ENCODE assay signal across 23 cellular contexts in genomic region chr18:31750259-31750658, GRCh38. TPM values are rescaled to one million over a fixed set of nuclear protein-coding genes. Genes with fewer than 3 reads are reported as not detected.
DNase-seq lines count a peak whose midpoint lies in the region; ATAC-seq, FAIRE-seq and TF ChIP-seq lines count a peak whose summit lies in the region.
"Had no signal": no experiment of that assay in that cellular context is flagged by ENCODE, and none has a peak within 500 bp of the region (broad histone marks: within the 10 kb centered on the region; RNA-seq: fewer than 3 reads in every experiment).

No MANE protein-coding gene starts in this region.

- no peaks in the 10 kb centered on the region for H3K36me3 ChIP-seq in IMR-90 (ENCODE audit: control insufficient read depth, insufficient read depth, low read length)
- no peaks in the 10 kb centered on the region for H3K36me3 ChIP-seq in K562 (ENCODE audit: control insufficient read depth, insufficient read depth, low read length)
- no peaks in the 10 kb centered on the region for H3K36me3 ChIP-seq in neural cell (ENCODE audit: insufficient read depth, low read length)
- no peaks in the 10 kb centered on the region for H3K36me3 ChIP-seq in WERI-Rb-1
- no peaks in the 10 kb centered on the region for H3K36me3 ChIP-seq in MG63

- BruUV-seq in IMR-90 (replicated peaks; lab: Mats Ljungman, UMichigan) (no TSS peak), K562 (replicated peaks; lab: Mats Ljungman, UMichigan) (no TSS peak)

- H4K91ac ChIP-seq in IMR-90 (ENCODE audit: insufficient read depth, low read depth, low read length), result no peak overlapping the region

- H4K20me1 ChIP-seq in IMR-90 (ENCODE audit: insufficient read depth, low read length), result no peaks in the 10 kb centered on the region
- H4K20me1 ChIP-seq in K562 (replicated peaks; ENCODE audit: control insufficient read depth, insufficient read depth, low read length), result no peaks in the 10 kb centered on the region
- H4K20me1 ChIP-seq in neural cell (ENCODE audit: insufficient read depth), result no peaks in the 10 kb centered on the region

- TF ChIP-seq EP300 in A549 (IDR thresholded peaks at IDR 0.05) (no peak), K562 (IDR thresholded peaks at IDR 0.05; ENCODE audit: low read length) (no peak), neural cell (conservative IDR thresholded peaks at IDR 0.05; ENCODE audit: poor library complexity, severe bottlenecking) (no peak)

- H2AFZ ChIP-seq in IMR-90 (replicated peaks; ENCODE audit: low read length, poor library complexity), result no peak overlapping the region
- no peak overlapping the region for H2AFZ ChIP-seq in K562 (ENCODE audit: low read depth, low read length)
- H2AFZ ChIP-seq in neural cell (ENCODE audit: low read depth, low read length), result no peak overlapping the region
- H2AFZ ChIP-seq: GM23338 had no signal

- no peak for TF ChIP-seq RAD21 in A549 (conservative IDR thresholded peaks at IDR 0.05 in 1 of 2, IDR thresholded peaks at IDR 0.05 in 1 of 2)
- TF ChIP-seq RAD21 in IMR-90 (IDR thresholded peaks at IDR 0.05; ENCODE audit: low read length), result no peak
- TF ChIP-seq RAD21 in K562 (CRISPR knock-in tag; conservative IDR thresholded peaks at IDR 0.05 in 1 of 2, IDR thresholded peaks at IDR 0.05 in 1 of 2), result no peak
- no peak for TF ChIP-seq RAD21 in neural cell (conservative IDR thresholded peaks at IDR 0.05)

- no peak overlapping the region for H2BK15ac ChIP-seq in IMR-90 (ENCODE audit: low read depth, low read length)

- no peak overlapping the region for H3K56ac ChIP-seq in IMR-90 (ENCODE audit: extremely low read depth, insufficient read depth, low read length)

- H2BK120ac ChIP-seq in IMR-90 (ENCODE audit: low read depth, low read length), result no peak overlapping the region

- H3K18ac ChIP-seq in IMR-90 (ENCODE audit: low read depth, low read length), result no peak overlapping the region

- no peaks in the 10 kb centered on the region for H3K9me2 ChIP-seq in neural cell (ENCODE audit: insufficient read depth, low read length)

- H3K79me2 ChIP-seq in K562 (ENCODE audit: control insufficient read depth, insufficient read depth, low read length), result no peaks in the 10 kb centered on the region
- no peaks in the 10 kb centered on the region for H3K79me2 ChIP-seq in neural cell (replicated peaks; ENCODE audit: insufficient read depth, low read length)

- H3K4me1 ChIP-seq in A549 (no peaks in the 10 kb centered on the region), IMR-90 (ENCODE audit: control insufficient read depth, insufficient read depth, low read length) (no peaks in the 10 kb centered on the region), K562 (replicated peaks in 1 of 2; ENCODE audit: control insufficient read depth in 2 of 2, insufficient read depth in 2 of 2, low read length in 2 of 2) (no peaks in the 10 kb centered on the region)
- H3K4me1 ChIP-seq: Caco-2 had no signal

- H2AK5ac ChIP-seq in IMR-90 (ENCODE audit: low read depth, low read length), result no peak overlapping the region

- TF ChIP-seq CTCF in A549 (IDR thresholded peaks at IDR 0.05) (no peak), IMR-90 (conservative IDR thresholded peaks at IDR 0.05; ENCODE audit: low read depth, low read length) (no peak), K562 (IDR thresholded peaks at IDR 0.05 in 2 of 3, conservative IDR thresholded peaks at IDR 0.05 in 1 of 3; ENCODE audit: insufficient read depth in 2 of 3, low read depth in 1 of 3, low read length in 3 of 3) (no peak), neural cell (IDR thresholded peaks at IDR 0.05; ENCODE audit: poor library complexity, severe bottlenecking) (no peak), WERI-Rb-1 (IDR thresholded peaks at IDR 0.05; ENCODE audit: low read depth, low read length) (no peak)

- DNase-seq in A549 (ENCODE audit: low read depth in 1 of 2, low spot score in 1 of 2), result no peak
- DNase-seq in IMR-90, result no peak
- DNase-seq in K562 (ENCODE audit: extremely low read depth in 1 of 4, low spot score in 3 of 4), result no peak
- DNase-seq in WERI-Rb-1, result no peak
- no peak for DNase-seq in MG63
- DNase-seq: ACHN; Caco-2; CD4-positive, alpha-beta T cell; HCEC 1CT; KG1 had no signal

- H4K8ac ChIP-seq in IMR-90 (ENCODE audit: low read depth in 2 of 2, low read length in 2 of 2), result no peak overlapping the region

- dilution Hi-C loops in IMR-90 (cut with HindIII; ENCODE audit: low sequenced_read_pairs, unreplicated experiment), result no loop called here

- POLR2A ChIA-PET in A549 (lab: Yijun Ruan, JAX), result no interaction called here
- POLR2A ChIA-PET in IMR-90 (lab: Charles Lee; ENCODE audit: unreplicated experiment), result no interaction called here
- POLR2A ChIA-PET in K562 (lab: Yijun Ruan, JAX), result no interaction called here

- no peaks in the 10 kb centered on the region for H3K79me1 ChIP-seq in IMR-90 (ENCODE audit: low read depth in 1 of 2, low read length in 2 of 2)

- no peak overlapping the region for H3K14ac ChIP-seq in IMR-90 (replicated peaks; ENCODE audit: low read depth, low read length)

- CTCF ChIA-PET in A549 (lab: Yijun Ruan, JAX) (no interaction called here), IMR-90 (lab: Yijun Ruan, JAX) (interaction anchor here (1.1 kb wide), 1 partner anchor 13 kb away, joined by 3 read pairs; no protein-coding TSS in a partner anchor), K562 (lab: Yijun Ruan, JAX; ENCODE audit: low intra/inter-chr PET ratio) (interaction anchor here (0.9 kb wide), 1 partner anchor 9 kb away, joined by 3 read pairs; no protein-coding TSS in a partner anchor)

- no peak for TF ChIP-seq POLR2A in A549 (IDR thresholded peaks at IDR 0.05; ENCODE audit: low read length)
- no peak for TF ChIP-seq POLR2A in IMR-90 (IDR thresholded peaks at IDR 0.05; ENCODE audit: low read depth, low read length)
- TF ChIP-seq POLR2A in K562 (conservative IDR thresholded peaks at IDR 0.05), result no peak

- no peaks in the 10 kb centered on the region for H3K9me3 ChIP-seq in A549
- H3K9me3 ChIP-seq in IMR-90 (ENCODE audit: control insufficient read depth, insufficient read depth, low read length), result no peaks in the 10 kb centered on the region
- H3K9me3 ChIP-seq in K562 (replicated peaks; ENCODE audit: control insufficient read depth, insufficient read depth, low read depth, low read length), result no peaks in the 10 kb centered on the region
- peaks cover 3% of the 10 kb centered on the region for H3K9me3 ChIP-seq in neural cell (ENCODE audit: low read length)
- no peaks in the 10 kb centered on the region for H3K9me3 ChIP-seq in WERI-Rb-1 (ENCODE audit: severe bottlenecking)
- no peaks in the 10 kb centered on the region for H3K9me3 ChIP-seq in MG63
- H3K9me3 ChIP-seq: Caco-2 had no signal

- H3K4me2 ChIP-seq in A549 (no peak overlapping the region), IMR-90 (ENCODE audit: low read depth, low read length) (no peak overlapping the region), K562 (ENCODE audit: insufficient read depth, low read length) (no peak overlapping the region), neural cell (ENCODE audit: low read length) (no peak overlapping the region)
- H3K4me2 ChIP-seq: GM23338 had no signal

- H3K23ac ChIP-seq in IMR-90 (ENCODE audit: low read depth, low read length), result no peak overlapping the region

- H3K27ac ChIP-seq in A549 (no peak overlapping the region), IMR-90 (ENCODE audit: insufficient read depth, low read length) (no peak overlapping the region), K562 (ENCODE audit: extremely low read depth, low read depth, low read length) (no peak overlapping the region), neural cell (ENCODE audit: low read length) (peak overlapping the region; percentile 31), WERI-Rb-1 (no peak overlapping the region)
- H3K27ac ChIP-seq: C4-2B, HL-60 had no signal

- FAIRE-seq in A549 (lab: Jason Lieb, UNC) (no peak), K562 (lab: Jason Lieb, UNC) (no peak)
- FAIRE-seq: G401.6, GM12892, GM18507, H54 had no signal

- no peak overlapping the region for H2BK20ac ChIP-seq in IMR-90 (ENCODE audit: low read depth, low read length)

- H3K27me3 ChIP-seq in IMR-90 (ENCODE audit: control insufficient read depth, insufficient read depth, low read length), result no peaks in the 10 kb centered on the region
- peaks cover 13 to 20% of the 10 kb centered on the region in 2 experiments; a peak in 4 of 5 replicates for H3K27me3 ChIP-seq in K562 (ENCODE audit: control insufficient read depth in 2 of 2, insufficient read depth in 2 of 2, low read length in 2 of 2)
- H3K27me3 ChIP-seq in neural cell (ENCODE audit: insufficient read depth, low read depth, low read length), result no peaks in the 10 kb centered on the region
- no peaks in the 10 kb centered on the region for H3K27me3 ChIP-seq in WERI-Rb-1 (ENCODE audit: insufficient read depth, low read depth, severe bottlenecking)
- H3K27me3 ChIP-seq in MG63, result no peaks in the 10 kb centered on the region

- no peak overlapping the region for H3K9ac ChIP-seq in IMR-90 (ENCODE audit: low read depth, low read length)
- no peak overlapping the region for H3K9ac ChIP-seq in K562 (ENCODE audit: insufficient read depth in 1 of 2, low read depth in 2 of 2, low read length in 2 of 2)
- no peak overlapping the region for H3K9ac ChIP-seq in neural cell (ENCODE audit: low read length)

- intact Hi-C loops in IMR-90 (cut with micrococcal nuclease) (no loop called here), K562 (cut with micrococcal nuclease) (no loop called here)

- in situ Hi-C loops in IMR-90 (cut with MboI; ENCODE audit: low sequenced_read_pairs) (no loop called here), K562 (cut with MboI) (no loop called here)

- H3K4me3 ChIP-seq in A549, result no peak overlapping the region
- H3K4me3 ChIP-seq in IMR-90 (ENCODE audit: insufficient read depth, low read depth, low read length), result no peak overlapping the region
- H3K4me3 ChIP-seq in K562, result no peak overlapping the region
- H3K4me3 ChIP-seq in neural cell (ENCODE audit: low read length), result no peak overlapping the region
- no peak overlapping the region for H3K4me3 ChIP-seq in WERI-Rb-1 (ENCODE audit: low read depth, low read length)
- no peak overlapping the region for H3K4me3 ChIP-seq in MG63
- H3K4me3 ChIP-seq: GM23338 had no signal

- H3K4ac ChIP-seq in IMR-90 (ENCODE audit: low read depth, low read length), result no peak overlapping the region

- 55% methylated on average over 4 of the region's 4 CpGs for WGBS in A549 (ENCODE audit: missing lambda C conversion rate)
- WGBS in IMR-90 (ENCODE audit: extremely low coverage in 2 of 2, insufficient read length in 1 of 2), 2 experiments, result 100% methylated on average over 1 of the region's 4 CpGs; no CpG with 5 or more reads in 1 of the 2 experiments
- WGBS in K562 (ENCODE audit: insufficient coverage, low coverage, missing lambda C conversion rate), result 1% methylated on average over 4 of the region's 4 CpGs

- no peaks in the 10 kb centered on the region for H3F3A ChIP-seq in neural cell (ENCODE audit: insufficient read depth, low read length, poor library complexity, severe bottlenecking)

- H3K9me1 ChIP-seq in IMR-90 (ENCODE audit: insufficient read depth, low read length) (no peaks in the 10 kb centered on the region), K562 (ENCODE audit: control insufficient read depth, insufficient read depth, low read length) (no peaks in the 10 kb centered on the region)

- no peak overlapping the region for H2AK9ac ChIP-seq in IMR-90 (replicated peaks; ENCODE audit: low read depth, low read length, poor library complexity)

- H4K5ac ChIP-seq in IMR-90 (ENCODE audit: low read depth, low read length), result no peak overlapping the region

- no peak for ATAC-seq in A549
- ATAC-seq in IMR-90 (ENCODE audit: low read depth), result no peak
- ATAC-seq in K562, result no peak
- ATAC-seq in HG02763 (IDR thresholded peaks at IDR 0.05; ENCODE audit: unreplicated experiment), result no peak
- ATAC-seq: GM23338 had no signal

- no peak overlapping the region for H2BK5ac ChIP-seq in IMR-90 (ENCODE audit: low read depth, low read length, poor library complexity, severe bottlenecking)

RNA-seq across cellular contexts. Expression of gene SLC25A52, which starts 10.4 kb away (rescaled TPM):
- polyA plus RNA-seq in A549 (2011; rRNA removed) (0.07 TPM in 1 of 2 replicates, not detected in the other), A549 (2017; fragmentation: RNase III; extraction: RNeasy Plus Mini Kit Qiagen cat#74134 plus additional on column Dnase treatment) (0.10 to 0.24 TPM (median 0.12 TPM) in 3 replicates), IMR-90 (2012; rRNA removed) (not detected in 2 replicates), K562 (2011; rRNA removed) (0.07 TPM in 1 of 2 replicates, not detected in the other), K562 (2014; fragmentation: Illumina TruSeq; extraction: Trizol) (not detected in 2 replicates), K562 (2014; fragmentation: Nextera tagmentation; extraction: Ambion mirVana) (not detected), K562 (2014; rRNA removed) (not detected in 2 replicates), neural cell (not detected in 2 replicates)
- not detected in 2 replicates for polyA plus RNA-seq in A549 (2012; cell fraction: cytosol; rRNA removed)
- polyA plus RNA-seq in A549 (2012; cell fraction: nucleus; rRNA removed), result 0.06 TPM in 1 of 2 replicates, not detected in the other
- polyA minus RNA-seq in A549 (2011; rRNA and poly(A)+ RNA removed), result not detected in 2 replicates
- total RNA-seq in IMR-90 (2012; rRNA removed) (not detected in 2 replicates), K562 (2014; rRNA removed) (not detected in 2 replicates), K562 (2014; rRNA removed; fragmentation: Illumina TruSeq; extraction: Trizol) (not detected in 2 replicates), K562 (2015; rRNA removed; fragmentation: Illumina TruSeq; extraction: Trizol) (not detected in 2 replicates), K562 (2021) (not detected in 2 replicates)
- not detected in 2 replicates for polyA plus RNA-seq in IMR-90 (2012; cell fraction: cytosol; rRNA removed)
- polyA plus RNA-seq in IMR-90 (2012; cell fraction: nucleus; rRNA removed; ENCODE audit: low replicate concordance), result 0.04 TPM in 1 of 2 replicates, not detected in the other
- total RNA-seq in K562 (2011; cell fraction: chromatin; rRNA removed; ENCODE audit: low replicate concordance), result not detected in 2 replicates
- total RNA-seq in K562 (2011; cell fraction: nucleolus; rRNA removed), result not detected in 2 replicates
- not detected in 2 replicates for total RNA-seq in K562 (2011; cell fraction: nucleoplasm; rRNA removed)
- polyA plus RNA-seq in K562 (2011; cell fraction: cytosol; rRNA removed), result not detected in 2 replicates
- 0.08 TPM in 1 of 2 replicates, not detected in the other for polyA plus RNA-seq in K562 (2011; cell fraction: nucleus; rRNA removed)
- polyA plus RNA-seq in K562 (2012), result 0.09 TPM in 1 of 2 replicates, not detected in the other
- not detected in 2 replicates for polyA minus RNA-seq in K562 (2011; rRNA and poly(A)+ RNA removed)
- not detected in 2 replicates for polyA minus RNA-seq in K562 (2011; cell fraction: cytosol; rRNA and poly(A)+ RNA removed)
- polyA minus RNA-seq in K562 (2011; cell fraction: nucleus; rRNA and poly(A)+ RNA removed), result not detected in 2 replicates
- polyA minus RNA-seq in neural cell, result 0.69 TPM in 1 of 2 replicates, not detected in the other
- not detected in 2 replicates for total RNA-seq in MG63 (2014; rRNA removed; shearing (Covaris generic); ENCODE audit: low replicate concordance)
- total RNA-seq: A172; Caco-2; CD4-positive, alpha-beta T cell; GM23338; HT1080 had no signal
- polyA plus RNA-seq: BJ, GM23338, IgD-negative memory B cell had no signal

Comparison
In these comparisons a context has a peak if more than half of its experiments do, and no peak if none do; other contexts are left out.
1. Of the 35 proteins assayed by ChIP-seq in both K562 and A549: peak only in K562: none; only in A549: none; in both: MAFK; in neither: 34.